ENCODE assay signal across 10 cellular contexts in the genomic region with DNA sequence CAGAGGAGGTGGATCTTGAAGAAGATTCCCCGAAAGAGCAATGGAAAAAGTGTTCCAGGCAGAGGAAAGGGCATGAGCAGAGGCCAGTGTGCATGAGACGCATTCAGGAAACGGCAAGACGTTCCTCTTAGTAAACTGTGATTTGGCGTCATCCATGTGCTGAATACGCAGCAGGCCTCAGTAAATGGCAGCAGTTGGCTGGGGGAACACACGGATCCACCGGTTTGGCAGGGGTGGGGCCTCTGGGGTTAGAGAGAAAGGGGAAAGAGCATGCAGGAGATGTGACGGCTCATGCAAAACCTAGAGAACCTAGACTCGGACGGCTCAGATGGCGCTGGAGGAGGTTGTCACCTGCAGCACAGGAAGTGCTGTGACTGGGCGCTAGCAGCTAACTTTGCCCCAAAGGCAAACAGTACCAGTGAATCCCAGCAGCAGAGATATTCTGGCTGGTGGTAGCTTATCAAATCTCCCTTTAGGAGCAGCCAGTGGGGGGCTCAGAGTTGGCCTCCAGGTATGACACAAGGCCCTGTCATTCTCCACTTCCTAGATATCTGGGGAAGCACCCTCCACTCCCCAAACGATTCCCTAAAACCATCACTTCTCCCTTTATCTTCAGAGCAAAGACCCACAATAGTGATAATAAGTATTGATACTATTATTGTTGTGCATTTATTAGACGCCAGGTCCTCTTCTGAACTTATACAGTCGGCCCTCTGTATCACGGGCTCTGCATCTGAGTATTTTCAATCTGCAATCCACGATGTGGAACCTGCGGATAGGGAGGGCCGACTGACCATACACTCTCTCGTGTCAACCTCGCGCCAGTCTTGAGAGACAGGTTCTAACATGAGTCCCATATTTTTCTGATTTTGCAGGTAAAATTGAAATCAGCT. TPM values are rescaled to one million over a fixed set of nuclear protein-coding genes. Genes with fewer than 3 reads are reported as not detected.
DNase-seq lines count a peak whose midpoint lies in the region; ATAC-seq and TF ChIP-seq lines count a peak whose summit lies in the region.
"Had no signal": no experiment of that assay in that cellular context is flagged by ENCODE, and none has a peak within 500 bp of the region (broad histone marks: within the 10 kb centered on the region; RNA-seq: fewer than 3 reads in every experiment).

No MANE protein-coding gene starts in this region.

- no peak overlapping the region for H3K4me3 Mint-ChIP-seq in type B pancreatic cell

- intact Hi-C loops in esophagus squamous epithelium (cut with DNase I): no loop called here

- peaks cover 35 to 84% (median 37%) of the 10 kb centered on the region in 3 donors for H3K4me1 ChIP-seq in esophagus squamous epithelium

- H3K9me3 ChIP-seq in esophagus squamous epithelium: no peaks in the 10 kb centered on the region
- H3K9me3 ChIP-seq: A549 had no signal

- H3K36me3 Mint-ChIP-seq in type B pancreatic cell: no peaks in the 10 kb centered on the region

- peaks cover 45% of the 10 kb centered on the region for H3K4me1 Mint-ChIP-seq in type B pancreatic cell (ENCODE audit: unreplicated experiment)

- peak in 1 of 4 donors; percentile 51 for TF ChIP-seq POLR2A in esophagus squamous epithelium (IDR thresholded peaks at IDR 0.05)

- peak; percentile 10 for DNase-seq in NCI-H510A treated with DMSO at 0.1 percent for 48 hours (lab: John Stamatoyannopoulos, UW)
- DNase-seq in NCI-H510A (lab: John Stamatoyannopoulos, UW): no peak
- DNase-seq in activated CD8-positive, alpha-beta memory T cell treated with anti-CD3 and anti-CD28 coated beads for 1 hour (ENCODE audit: extremely low read depth in 1 of 2, low read depth in 1 of 2): peak; percentile 42 to 65
- no peak for DNase-seq in esophagus squamous epithelium (lab: John Stamatoyannopoulos, UW)
- no peak for DNase-seq in type B pancreatic cell (ENCODE audit: extremely low spot score, unreplicated experiment)
- no peak for DNase-seq in EL
- DNase-seq in NCI-H187 treated with DMSO at 0.1 percent for 48 hours (lab: John Stamatoyannopoulos, UW): no peak
- DNase-seq: NCI-H2227 treated with DMSO at 0.1 percent for 48 hours had no signal

- H3K36me3 ChIP-seq in esophagus squamous epithelium: no peaks in the 10 kb centered on the region

- H3K9me3 Mint-ChIP-seq in type B pancreatic cell: no peaks in the 10 kb centered on the region

- no peak for TF ChIP-seq CTCF in esophagus squamous epithelium (IDR thresholded peaks at IDR 0.05)
- TF ChIP-seq CTCF in type B pancreatic cell (conservative IDR thresholded peaks at IDR 0.05): no peak

- WGBS in esophagus squamous epithelium, 2 donors: 66 to 76% methylated on average over 23 of the region's 23 CpGs

- no peaks in the 10 kb centered on the region for H3K27me3 ChIP-seq in esophagus squamous epithelium

- peak overlapping the region; percentile 26 to 66 (median 52) for H3K27ac ChIP-seq in esophagus squamous epithelium
- H3K27ac ChIP-seq: A549 had no signal

- ATAC-seq in GM21786 (IDR thresholded peaks at IDR 0.05; ENCODE audit: unreplicated experiment): no peak
- ATAC-seq: A549 had no signal

- H3K27me3 Mint-ChIP-seq in type B pancreatic cell: no peaks in the 10 kb centered on the region

- H3K27ac Mint-ChIP-seq in type B pancreatic cell: peak overlapping the region; percentile 87

- H3K4me3 ChIP-seq in esophagus squamous epithelium: peak overlapping the region in 1 of 4 donors; percentile 15
- H3K4me3 ChIP-seq: A549 had no signal

RNA-seq across cellular contexts. Expression of a gene that starts 7.6 kb away (rescaled TPM):
- total RNA-seq in esophagus squamous epithelium: 10 to 100 TPM in 2 of 4 donors, 1 to 10 TPM in 2; 6.3 to 53.4 (median 24.6) TPM
- total RNA-seq in type B pancreatic cell (ENCODE audit: low replicate concordance): 0.24 and 0.29 TPM in 2 replicates

RNA-seq across cellular contexts. Expression of a gene that starts 26.6 kb away (rescaled TPM):
- total RNA-seq in esophagus squamous epithelium: not detected
- 0.24 and 0.40 TPM in 2 replicates for total RNA-seq in type B pancreatic cell (ENCODE audit: low replicate concordance)

Comparison
In these comparisons a context has a peak if more than half of its experiments do, and no peak if none do; other contexts are left out.
1. DNase-seq: peak in NCI-H510A treated with DMSO at 0.1 percent for 48 hours (single experiment) and activated CD8-positive, alpha-beta memory T cell treated with anti-CD3 and anti-CD28 coated beads for 1 hour (2 of 2); none in NCI-H510A (single experiment), esophagus squamous epithelium (single experiment), type B pancreatic cell (single experiment), EL (single experiment) and NCI-H187 treated with DMSO at 0.1 percent for 48 hours (single experiment).